Comparison of ENCODE assay signal across 11 cellular contexts in the genomic region with DNA sequence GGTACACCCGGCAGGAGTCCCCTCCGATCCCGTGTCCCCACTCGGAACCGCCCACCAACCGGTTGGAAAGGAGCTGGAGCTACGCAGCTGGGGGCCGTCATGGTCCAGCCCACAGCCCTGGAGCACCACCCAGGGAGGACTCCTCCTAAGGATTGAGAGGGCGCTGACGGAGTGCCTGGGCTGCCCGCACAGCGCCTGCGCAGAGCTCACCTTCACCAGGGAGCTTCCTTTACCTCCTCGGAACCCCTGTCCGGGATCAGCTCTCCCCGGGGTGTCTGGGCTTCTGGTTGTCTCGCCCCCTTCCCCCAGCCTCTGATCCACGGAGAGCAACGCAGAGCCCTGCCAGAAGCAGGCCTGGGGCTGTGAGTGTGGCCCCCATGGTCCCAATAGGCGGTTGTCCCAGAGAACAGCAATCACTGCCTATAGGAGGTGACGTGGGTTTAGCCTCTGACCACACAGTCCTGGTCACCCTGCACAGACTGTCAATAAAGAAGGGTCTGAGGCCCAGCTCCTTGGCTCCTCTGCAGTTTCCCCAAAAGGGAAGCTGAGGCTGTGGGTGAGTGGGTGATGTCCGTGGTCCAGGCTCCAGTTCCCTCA. TPM values are rescaled to one million over a fixed set of nuclear protein-coding genes. Genes with fewer than 3 reads are reported as not detected.
A peak's percentile ranks its signal among the peaks of the same experiment; 100 is the strongest.
DNase-seq lines count a peak whose midpoint lies in the region; ATAC-seq and TF ChIP-seq lines count a peak whose summit lies in the region.
"Had no signal": no experiment of that assay in that cellular context is flagged by ENCODE, and none has a peak within 500 bp of the region (broad histone marks: within the 10 kb centered on the region; RNA-seq: fewer than 3 reads in every experiment).

No MANE protein-coding gene starts in this region.

- peak overlapping the region; percentile 43 to 48 for H3K4me3 ChIP-seq in Panc1 (ENCODE audit: low read depth in 2 of 2, low read length in 2 of 2)
- H3K4me3 ChIP-seq in iPS-18a (ENCODE audit: low read length), result peak overlapping the region; percentile 79
- H3K4me3 ChIP-seq in ascending aorta, result no peak overlapping the region

- intact Hi-C loops in Panc1 (cut with micrococcal nuclease; ENCODE audit: unreplicated experiment), result no loop called here
- intact Hi-C loops in posterior vena cava (cut with DNase I), result no loop called here
- intact Hi-C loops in ascending aorta (cut with DNase I), result no loop called here

- in situ Hi-C loops in Panc1 (cut with HindIII; ENCODE audit: low pct_unique_long_range_greater_than_20kb, low sequenced_read_pairs), result no loop called here

- DNase-seq in Panc1 (ENCODE audit: low read depth, low spot score) (no peak), posterior vena cava (ENCODE audit: low spot score) (peak; percentile 78), GM10266 (ENCODE audit: extremely low spot score) (no peak), ascending aorta (ENCODE audit: low spot score in 2 of 2) (no peak)

- no TSS peak for BruUV-seq in Panc1 (replicated peaks; lab: Mats Ljungman, UMichigan)

- TF ChIP-seq CTCF in Panc1 (IDR thresholded peaks at IDR 0.05), result no peak
- no peak for TF ChIP-seq CTCF in GM10266 (IDR thresholded peaks at IDR 0.05; ENCODE audit: control insufficient read depth, insufficient read depth, low read depth, missing control alignments)
- TF ChIP-seq CTCF in ascending aorta (IDR thresholded peaks at IDR 0.05), result no peak

- no peaks in the 10 kb centered on the region for H3K9me3 ChIP-seq in ES-I3 (ENCODE audit: control insufficient read depth, insufficient read depth, low read length)
- H3K9me3 ChIP-seq in Panc1 (ENCODE audit: control insufficient read depth, insufficient read depth, low read depth, low read length), result no peaks in the 10 kb centered on the region
- H3K9me3 ChIP-seq in iPS-18a (ENCODE audit: control insufficient read depth, low read depth, low read length), result peaks cover 13% of the 10 kb centered on the region
- no peaks in the 10 kb centered on the region for H3K9me3 ChIP-seq in ascending aorta

- peaks cover 5% of the 10 kb centered on the region for H3K36me3 ChIP-seq in ES-I3 (ENCODE audit: insufficient read depth, low read length)
- no peaks in the 10 kb centered on the region for H3K36me3 ChIP-seq in Panc1 (ENCODE audit: control insufficient read depth, insufficient read depth, low read length)
- peaks cover 13% of the 10 kb centered on the region for H3K36me3 ChIP-seq in iPS-18a (ENCODE audit: control insufficient read depth, low read depth, low read length)
- H3K36me3 ChIP-seq in ascending aorta, result no peaks in the 10 kb centered on the region

- CTCF ChIA-PET in Panc1 (lab: Charles Lee), result no interaction called here

- ATAC-seq in Panc1, result peak; percentile 33
- ATAC-seq in GM18517 (IDR thresholded peaks at IDR 0.05; ENCODE audit: unreplicated experiment), result no peak
- ATAC-seq in GM19328 (IDR thresholded peaks at IDR 0.05; ENCODE audit: unreplicated experiment), result no peak

- H3K4me1 ChIP-seq in ES-I3 (ENCODE audit: insufficient read depth, low read length) (peaks cover 30% of the 10 kb centered on the region), Panc1 (ENCODE audit: control insufficient read depth, insufficient read depth, low read length) (peaks cover 3% of the 10 kb centered on the region; the same call in 1 of the 2 replicates), iPS-18a (ENCODE audit: control insufficient read depth, low read depth, low read length) (peaks cover 40% of the 10 kb centered on the region), ascending aorta (peaks cover 0 to 3% of the 10 kb centered on the region in 2 donors)

- POLR2A ChIA-PET in Panc1 (lab: Charles Lee), result no interaction called here

- H3K27ac ChIP-seq in Panc1 (ENCODE audit: low read length) (0 out of 2 replicates have a peak overlapping the region, but pooled peaks have one; percentile 44), iPS-18a (ENCODE audit: low read length) (no peak overlapping the region), ascending aorta (no peak overlapping the region)

- H3K27me3 ChIP-seq in Panc1 (ENCODE audit: control insufficient read depth, insufficient read depth, low read length), result peaks cover 3% of the 10 kb centered on the region; the same call in 1 of the 2 replicates
- H3K27me3 ChIP-seq in iPS-18a (ENCODE audit: control insufficient read depth, insufficient read depth, low read length), result peaks cover 58% of the 10 kb centered on the region
- peaks cover 13% of the 10 kb centered on the region for H3K27me3 ChIP-seq in ascending aorta

- peak overlapping the region; percentile 72 for H3K9ac ChIP-seq in ES-I3 (ENCODE audit: low read depth, low read length)
- H3K9ac ChIP-seq in iPS-18a (ENCODE audit: low read length), result no peak overlapping the region

RNA-seq across cellular contexts. Expression of gene ALPG, which starts 14.6 kb away (rescaled TPM):
- total RNA-seq in Panc1 (2021; ENCODE audit: unreplicated experiment), result 65.3 TPM
- polyA plus RNA-seq in Panc1 (2012; ENCODE audit: insufficient read length), result 236 TPM
- total RNA-seq in posterior vena cava, result not detected
- not detected for total RNA-seq in ascending aorta
- total RNA-seq: epithelial cell of proximal tubule, kidney epithelial cell, renal cortical epithelial cell had no signal

RNA-seq across cellular contexts. Expression of gene ALPI, which starts 34.7 kb away (rescaled TPM):
- total RNA-seq in Panc1 (2021; ENCODE audit: unreplicated experiment) (not detected), posterior vena cava (not detected), ascending aorta (not detected)
- 0.19 TPM for polyA plus RNA-seq in Panc1 (2012; ENCODE audit: insufficient read length)
- total RNA-seq: epithelial cell of proximal tubule, kidney epithelial cell, renal cortical epithelial cell had no signal

RNA-seq across cellular contexts. Expression of gene ALPP, which starts 42.7 kb away (rescaled TPM):
- total RNA-seq in Panc1 (2021; ENCODE audit: unreplicated experiment) (7.3 TPM), posterior vena cava (not detected), ascending aorta (not detected)
- polyA plus RNA-seq in Panc1 (2012; ENCODE audit: insufficient read length), result 13.0 TPM
- total RNA-seq: epithelial cell of proximal tubule, kidney epithelial cell, renal cortical epithelial cell had no signal

Comparison
In these comparisons a context has a peak if more than half of its experiments do, and no peak if none do; other contexts are left out.
1. H3K4me3 ChIP-seq: peak in Panc1 (2 of 2) and iPS-18a (single experiment); none in ascending aorta (0 of 2).
2. RNA of gene ALPG, which starts 14.6 kb away (total RNA-seq): 65.3 TPM in Panc1 (single experiment); not detected in posterior vena cava and not detected in ascending aorta (single experiment); every median in the first group is over 10 times any median in the second.